ENCODE assay signal across 1 cellular context in genomic region chr2:197076652-197077051, GRCh38.
TF ChIP-seq lines count a peak whose summit lies in the region.

No MANE protein-coding gene starts in this region.

TF ChIP-seq in HEK293, 187 proteins besides CTCF, POLR2A, EP300 and RAD21 (continued from another document):
- TF ChIP-seq, protein P1, sequence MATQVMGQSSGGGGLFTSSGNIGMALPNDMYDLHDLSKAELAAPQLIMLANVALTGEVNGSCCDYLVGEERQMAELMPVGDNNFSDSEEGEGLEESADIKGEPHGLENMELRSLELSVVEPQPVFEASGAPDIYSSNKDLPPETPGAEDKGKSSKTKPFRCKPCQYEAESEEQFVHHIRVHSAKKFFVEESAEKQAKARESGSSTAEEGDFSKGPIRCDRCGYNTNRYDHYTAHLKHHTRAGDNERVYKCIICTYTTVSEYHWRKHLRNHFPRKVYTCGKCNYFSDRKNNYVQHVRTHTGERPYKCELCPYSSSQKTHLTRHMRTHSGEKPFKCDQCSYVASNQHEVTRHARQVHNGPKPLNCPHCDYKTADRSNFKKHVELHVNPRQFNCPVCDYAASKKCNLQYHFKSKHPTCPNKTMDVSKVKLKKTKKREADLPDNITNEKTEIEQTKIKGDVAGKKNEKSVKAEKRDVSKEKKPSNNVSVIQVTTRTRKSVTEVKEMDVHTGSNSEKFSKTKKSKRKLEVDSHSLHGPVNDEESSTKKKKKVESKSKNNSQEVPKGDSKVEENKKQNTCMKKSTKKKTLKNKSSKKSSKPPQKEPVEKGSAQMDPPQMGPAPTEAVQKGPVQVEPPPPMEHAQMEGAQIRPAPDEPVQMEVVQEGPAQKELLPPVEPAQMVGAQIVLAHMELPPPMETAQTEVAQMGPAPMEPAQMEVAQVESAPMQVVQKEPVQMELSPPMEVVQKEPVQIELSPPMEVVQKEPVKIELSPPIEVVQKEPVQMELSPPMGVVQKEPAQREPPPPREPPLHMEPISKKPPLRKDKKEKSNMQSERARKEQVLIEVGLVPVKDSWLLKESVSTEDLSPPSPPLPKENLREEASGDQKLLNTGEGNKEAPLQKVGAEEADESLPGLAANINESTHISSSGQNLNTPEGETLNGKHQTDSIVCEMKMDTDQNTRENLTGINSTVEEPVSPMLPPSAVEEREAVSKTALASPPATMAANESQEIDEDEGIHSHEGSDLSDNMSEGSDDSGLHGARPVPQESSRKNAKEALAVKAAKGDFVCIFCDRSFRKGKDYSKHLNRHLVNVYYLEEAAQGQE (tag by site-specific recombination; IDR thresholded peaks at IDR 0.05), result no peak
- TF ChIP-seq, protein P2, sequence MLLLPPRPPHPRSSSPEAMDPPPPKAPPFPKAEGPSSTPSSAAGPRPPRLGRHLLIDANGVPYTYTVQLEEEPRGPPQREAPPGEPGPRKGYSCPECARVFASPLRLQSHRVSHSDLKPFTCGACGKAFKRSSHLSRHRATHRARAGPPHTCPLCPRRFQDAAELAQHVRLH (tag by site-specific recombination; IDR thresholded peaks at IDR 0.05), result peak; percentile 82; the same call in 1 of the 2 replicates
- no peak for TF ChIP-seq ZEB2 (tag by site-specific recombination; IDR thresholded peaks at IDR 0.05)
- no peak for TF ChIP-seq ZNF394 (tag by site-specific recombination; IDR thresholded peaks at IDR 0.05; ENCODE audit: borderline replicate concordance)
- no peak for TF ChIP-seq ZNF792 (tag by site-specific recombination; IDR thresholded peaks at IDR 0.05)
- no peak for TF ChIP-seq ZBTB21 (tag by site-specific recombination; IDR thresholded peaks at IDR 0.05)
- TF ChIP-seq ZNF292 (tag by site-specific recombination; IDR thresholded peaks at IDR 0.05; ENCODE audit: borderline replicate concordance, low read depth), result no peak
- TF ChIP-seq WT1 (tag by site-specific recombination; IDR thresholded peaks at IDR 0.05), result no peak
